In genomic region chr7:53768191-53768590, GRCh38 we compare ENCODE assay signal across 19 cellular contexts.
DNase-seq lines count a peak whose midpoint lies in the region; TF ChIP-seq lines count a peak whose summit lies in the region.
"Had no signal": no experiment of that assay in that cellular context is flagged by ENCODE, and none has a peak within 500 bp of the region (broad histone marks: within the 10 kb centered on the region; RNA-seq: fewer than 3 reads in every experiment).

No MANE protein-coding gene starts in this region.

- H3K27ac ChIP-seq in tibial artery = no peak overlapping the region
- H3K27ac ChIP-seq: BLaER1 treated with 17β-estradiol and CSF1 and Interleukin-3, amounts not matched to agents 10 nM and 100 nM had no signal

- intact Hi-C loops in tibial artery (cut with DNase I; ENCODE audit: low total_unique reads) = no loop called here

- no peaks in the 10 kb centered on the region for H3K27me3 Mint-ChIP-seq in progenitor cell of endocrine pancreas
- H3K27me3 Mint-ChIP-seq: B cell; CD8-positive, alpha-beta memory T cell had no signal

- no peaks in the 10 kb centered on the region for H3K4me1 ChIP-seq in tibial artery
- H3K4me1 ChIP-seq: BLaER1 treated with 17β-estradiol and CSF1 and Interleukin-3, amounts not matched to agents 10 nM and 100 nM had no signal

- no peak overlapping the region for H3K4me3 ChIP-seq in fibroblast of villous mesenchyme (ENCODE audit: low read depth, low read length)
- no peak overlapping the region for H3K4me3 ChIP-seq in tibial artery
- H3K4me3 ChIP-seq: BLaER1 treated with 17β-estradiol and CSF1 and Interleukin-3, amounts not matched to agents 10 nM and 100 nM; GM12878 had no signal

- peak overlapping the region; percentile 3 for H3K27ac Mint-ChIP-seq in progenitor cell of endocrine pancreas
- H3K27ac Mint-ChIP-seq: B cell; CD8-positive, alpha-beta memory T cell; HFFc6 had no signal

- H3K36me3 Mint-ChIP-seq in progenitor cell of endocrine pancreas (ENCODE audit: insufficient read depth) = no peaks in the 10 kb centered on the region
- H3K36me3 Mint-ChIP-seq: CD8-positive, alpha-beta memory T cell had no signal

- H3K36me3 ChIP-seq in tibial artery = no peaks in the 10 kb centered on the region
- H3K36me3 ChIP-seq: BLaER1 treated with 17β-estradiol and CSF1 and Interleukin-3, amounts not matched to agents 10 nM and 100 nM had no signal

- H3K4me1 Mint-ChIP-seq in progenitor cell of endocrine pancreas (ENCODE audit: low read depth) = peaks cover 2% of the 10 kb centered on the region
- H3K4me1 Mint-ChIP-seq: B cell; CD8-positive, alpha-beta memory T cell had no signal

- H3K9me3 ChIP-seq in tibial artery = peaks cover 0 to 11% (median 0%) of the 10 kb centered on the region in 3 donors
- H3K9me3 ChIP-seq: BLaER1 treated with 17β-estradiol and CSF1 and Interleukin-3, amounts not matched to agents 10 nM and 100 nM had no signal

- H3K27me3 ChIP-seq in tibial artery = no peaks in the 10 kb centered on the region
- H3K27me3 ChIP-seq: BLaER1 treated with 17β-estradiol and CSF1 and Interleukin-3, amounts not matched to agents 10 nM and 100 nM had no signal

- no peak overlapping the region for H3K4me3 Mint-ChIP-seq in progenitor cell of endocrine pancreas (ENCODE audit: low read depth)
- H3K4me3 Mint-ChIP-seq: B cell; CD8-positive, alpha-beta memory T cell; HFFc6 had no signal

- peaks cover 17% of the 10 kb centered on the region for H3K9me3 Mint-ChIP-seq in progenitor cell of endocrine pancreas (ENCODE audit: low read depth)

- TF ChIP-seq CTCF in fibroblast of villous mesenchyme (IDR thresholded peaks at IDR 0.05; ENCODE audit: insufficient read depth, low read depth, low read length) = no peak
- TF ChIP-seq CTCF in progenitor cell of endocrine pancreas (IDR thresholded peaks at IDR 0.05; ENCODE audit: unreplicated experiment) = no peak
- TF ChIP-seq CTCF in tibial artery (IDR thresholded peaks at IDR 0.05) = no peak

- DNase-seq in DMS79 treated with DMSO at 0.1 percent for 48 hours (lab: John Stamatoyannopoulos, UW) (peak; percentile 18), DMS79 (lab: John Stamatoyannopoulos, UW) (no peak), fibroblast of villous mesenchyme (ENCODE audit: low read depth) (peak; percentile 1), progenitor cell of endocrine pancreas (ENCODE audit: low spot score, unreplicated experiment) (no peak), HK-2 (ENCODE audit: unreplicated experiment) (no peak), tibial artery (no peak)
- DNase-seq in stimulated activated naive CD4-positive, alpha-beta T cell treated with Interleukin-2 at 50 U/mL for 16 hours (lab: John Stamatoyannopoulos, UW) = no peak
- DNase-seq: 8988T; CD8-positive, alpha-beta memory T cell; COR-L47; DMS 273 treated with DMSO at 0.1 percent for 48 hours; DND-41; EL; GOT3; H7; HFFc6 had no signal

Comparison
In these comparisons a context has a peak if more than half of its experiments do, and no peak if none do; other contexts are left out.
1. DNase-seq: peak in DMS79 treated with DMSO at 0.1 percent for 48 hours (single experiment) and fibroblast of villous mesenchyme (single experiment); none in DMS79 (single experiment), progenitor cell of endocrine pancreas (single experiment), stimulated activated naive CD4-positive, alpha-beta T cell treated with Interleukin-2 at 50 U/mL for 16 hours (single experiment), HK-2 (single experiment) and tibial artery (0 of 2).